In genomic region chr19:1427221-1427620, GRCh38 we compare ENCODE assay signal across 17 cellular contexts. TPM values are rescaled to one million over a fixed set of nuclear protein-coding genes. Genes with fewer than 3 reads are reported as not detected.
"Had no signal": no experiment of that assay in that cellular context is flagged by ENCODE, and none has a peak within 500 bp of the region (broad histone marks: within the 10 kb centered on the region; RNA-seq: fewer than 3 reads in every experiment).

No MANE protein-coding gene starts in this region.

- H3K27me3 Mint-ChIP-seq: activated CD4-positive, alpha-beta memory T cell treated with anti-CD3 and anti-CD28 coated beads, Interleukin-2, amount 10 ng/mL, durations not matched to agents 7 days and 5 days; activated CD8-positive, alpha-beta memory T cell treated with anti-CD3 and anti-CD28 coated beads, Interleukin-2, amount 10 ng/mL, durations not matched to agents 7 days and 5 days; activated naive CD8-positive, alpha-beta T cell had no signal

- H3K9me3 Mint-ChIP-seq: activated CD4-positive, alpha-beta memory T cell treated with anti-CD3 and anti-CD28 coated beads, Interleukin-2, amount 10 ng/mL, durations not matched to agents 7 days and 5 days; mesothelial cell of epicardium; nephron progenitor cell had no signal

- H3K9me3 ChIP-seq: esophagus muscularis mucosa, gastroesophageal sphincter, heart right ventricle, left lung, thyroid gland had no signal

- H3K4me1 ChIP-seq: gastroesophageal sphincter, thyroid gland had no signal

- ATAC-seq: activated CD8-positive, alpha-beta memory T cell treated with anti-CD3 and anti-CD28 coated beads, Interleukin-2, amount 10 ng/mL, durations not matched to agents 7 days and 5 days; gastroesophageal sphincter; heart right ventricle; left lung had no signal

- H3K27ac Mint-ChIP-seq: activated CD4-positive, alpha-beta memory T cell treated with anti-CD3 and anti-CD28 coated beads, Interleukin-2, amount 10 ng/mL, durations not matched to agents 7 days and 5 days; activated CD8-positive, alpha-beta memory T cell treated with anti-CD3 and anti-CD28 coated beads, Interleukin-2, amount 10 ng/mL, durations not matched to agents 7 days and 5 days; activated naive CD8-positive, alpha-beta T cell; mesothelial cell of epicardium; nephron progenitor cell had no signal

- H3K4me1 Mint-ChIP-seq: activated CD4-positive, alpha-beta memory T cell treated with anti-CD3 and anti-CD28 coated beads, Interleukin-2, amount 10 ng/mL, durations not matched to agents 7 days and 5 days; activated CD8-positive, alpha-beta memory T cell treated with anti-CD3 and anti-CD28 coated beads, Interleukin-2, amount 10 ng/mL, durations not matched to agents 7 days and 5 days had no signal

- H3K4me3 Mint-ChIP-seq: activated CD4-positive, alpha-beta memory T cell treated with anti-CD3 and anti-CD28 coated beads, Interleukin-2, amount 10 ng/mL, durations not matched to agents 7 days and 5 days; activated CD8-positive, alpha-beta memory T cell treated with anti-CD3 and anti-CD28 coated beads, Interleukin-2, amount 10 ng/mL, durations not matched to agents 7 days and 5 days; activated naive CD8-positive, alpha-beta T cell; mesothelial cell of epicardium; nephron progenitor cell had no signal

- DNase-seq: activated CD4-positive, alpha-beta memory T cell treated with anti-CD3 and anti-CD28 coated beads, Interleukin-2, amount 10 ng/mL, durations not matched to agents 7 days and 5 days; activated CD4-positive, alpha-beta T cell treated with anti-CD3 and anti-CD28 coated beads for 48 hours; activated CD4-positive, CD25-positive, alpha-beta regulatory T cell; activated CD8-positive, alpha-beta memory T cell treated with anti-CD3 and anti-CD28 coated beads, Interleukin-2, amount 10 ng/mL, durations not matched to agents 7 days and 5 days; cerebellar nuclear complex; effector CD4-positive, alpha-beta T cell; heart right ventricle; left lung; nephron progenitor cell; stimulated activated naive CD4-positive, alpha-beta T cell treated with Interleukin-2 at 50 U/mL for 16 hours; T1000; thyroid gland had no signal

- H3K4me3 ChIP-seq: esophagus muscularis mucosa, gastroesophageal sphincter, heart right ventricle, left lung, thyroid gland had no signal

- H3K36me3 Mint-ChIP-seq: activated naive CD8-positive, alpha-beta T cell had no signal

- H3K27ac ChIP-seq: esophagus muscularis mucosa, gastroesophageal sphincter, heart right ventricle, left lung, thyroid gland had no signal

RNA-seq across cellular contexts. Expression of gene APC2, which starts 22.7 kb away (rescaled TPM):
- total RNA-seq: kidney epithelial cell had no signal
